Comparison of ENCODE assay signal across 7 cellular contexts in the genomic region with DNA sequence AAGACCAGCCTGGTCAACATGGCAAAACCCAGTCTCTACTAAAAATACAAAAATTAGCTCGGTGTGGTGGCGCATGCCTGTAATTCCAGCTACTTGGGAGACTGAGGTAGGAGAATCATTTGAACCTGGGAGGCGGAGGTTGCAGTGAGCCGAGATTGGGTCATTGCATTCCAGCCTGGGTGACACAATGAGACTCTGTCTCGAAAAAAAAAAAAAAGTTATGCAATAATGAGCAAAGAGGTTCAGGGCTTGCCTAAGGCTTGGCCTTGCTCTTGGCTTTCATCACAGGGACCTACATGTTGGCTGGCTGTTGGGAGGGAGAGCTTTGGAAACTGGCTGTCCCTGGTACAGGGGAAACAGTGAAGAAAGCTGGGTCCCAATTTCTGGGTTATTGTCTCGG. TPM values are rescaled to one million over a fixed set of nuclear protein-coding genes. Genes with fewer than 3 reads are reported as not detected.
DNase-seq lines count a peak whose midpoint lies in the region; ATAC-seq and TF ChIP-seq lines count a peak whose summit lies in the region.
"Not testable (repeated sequence)": the region's sequence is repeated elsewhere in the genome, so short reads cannot be mapped to it uniquely, and the experiment has no call there.

No MANE protein-coding gene starts in this region.

- not testable (repeated sequence) for H3K27me3 ChIP-seq in mammary epithelial cell (ENCODE audit: insufficient read depth, low read length); psoas muscle (ENCODE audit: insufficient read depth in 3 of 3, low read length in 2 of 3)

- ATAC-seq in psoas muscle, result peak; percentile 4 to 55 (median 39)

- peaks cover 16% of the 10 kb centered on the region for H3K4me1 ChIP-seq in mammary epithelial cell (ENCODE audit: insufficient read depth, low read length)
- not testable (repeated sequence) for H3K4me1 ChIP-seq in psoas muscle

- H3K4me1 Mint-ChIP-seq in CD14-positive monocyte, result peaks cover 59% of the 10 kb centered on the region

- H3K36me3 Mint-ChIP-seq in CD14-positive monocyte, result not testable (repeated sequence)

- H4K20me1 ChIP-seq in mammary epithelial cell (ENCODE audit: insufficient read depth, low read length), result not testable (repeated sequence)

- H3K9ac ChIP-seq in mammary epithelial cell (ENCODE audit: insufficient read depth, low read length), result not testable (repeated sequence)

- in situ Hi-C loops in mammary epithelial cell (cut with MboI; ENCODE audit: low sequenced_read_pairs in 2 of 2), result loop anchor here in 1 of 2 donors (25.0 kb wide), 1 partner anchor 660 kb away; no protein-coding TSS in a partner anchor

- H3K79me2 ChIP-seq in mammary epithelial cell (ENCODE audit: insufficient read depth, low read length), result not testable (repeated sequence)

- H3K4me3 ChIP-seq in mammary epithelial cell (replicated peaks in 1 of 3; ENCODE audit: insufficient read depth in 1 of 3, low read depth in 2 of 3, low read length in 3 of 3); fibroblast of pulmonary artery (replicated peaks; ENCODE audit: low read depth, low read length); psoas muscle: not testable (repeated sequence)

- H3K9me3 ChIP-seq in mammary epithelial cell (replicated peaks; ENCODE audit: insufficient read depth, low read length); psoas muscle: not testable (repeated sequence)

- H3K36me3 ChIP-seq in mammary epithelial cell (ENCODE audit: insufficient read depth, low read length); psoas muscle (ENCODE audit: insufficient read depth in 1 of 2, low read depth in 1 of 2): not testable (repeated sequence)

- H2AFZ ChIP-seq in mammary epithelial cell (ENCODE audit: low read depth, low read length), result peak overlapping the region; percentile 48

- not testable (repeated sequence) for H3K9me3 Mint-ChIP-seq in CD14-positive monocyte

- dilution Hi-C loops in mammary epithelial cell (cut with HindIII; ENCODE audit: low sequenced_read_pairs), result not testable (repeated sequence)

- H3K4me2 ChIP-seq in mammary epithelial cell (ENCODE audit: insufficient read depth, low read depth, low read length), result not testable (repeated sequence)

- intact Hi-C loops in CD14-positive monocyte (cut with micrococcal nuclease) (loop anchor here in 1 of 2 donors (5.0 kb wide), 1 partner anchor 35 kb away; no protein-coding TSS in a partner anchor), psoas muscle (cut with DNase I) (loop anchor here in 1 of 2 donors (10.0 kb wide), 1 partner anchor 157 kb away; no protein-coding TSS in a partner anchor)
- intact Hi-C loops in mammary epithelial cell (cut with micrococcal nuclease), result not testable (repeated sequence)

- not testable (repeated sequence) for H3K4me3 Mint-ChIP-seq in CD14-positive monocyte

- peak overlapping the region; percentile 79 to 94 (median 91) for H3K27ac Mint-ChIP-seq in CD14-positive monocyte

- not testable (repeated sequence) for H3K27me3 Mint-ChIP-seq in CD14-positive monocyte (ENCODE audit: low read depth in 3 of 3)

- 24% methylated on average over 5 of the region's 6 CpGs for WGBS in mammary epithelial cell (ENCODE audit: low coverage, missing lambda C conversion rate)
- WGBS in psoas muscle, 3 donors, result 66 to 87% (median 78%) methylated on average over 5 to 6 of the region's 6 CpGs

- CTCF ChIA-PET in mammary epithelial cell (lab: Charles Lee; ENCODE audit: low non-redundant PET), result not testable (repeated sequence)

- DNase-seq in CD14-positive monocyte (ENCODE audit: low spot score) (peak; percentile 69), LHCN-M2 (ENCODE audit: low read depth) (peak; percentile 29), SIG-M5 treated with dmso at 0.1 percent for 504 hours (lab: John Stamatoyannopoulos, UW; ENCODE audit: unreplicated experiment) (peak; percentile 96), mammary epithelial cell (peak; percentile 70), fibroblast of pulmonary artery (ENCODE audit: low read depth) (peak; percentile 75), iris pigment epithelial cell (ENCODE audit: low read depth) (peak; percentile 77), psoas muscle (peak; percentile 65 to 78)

- not testable (repeated sequence) for BruUV-seq in mammary epithelial cell (replicated peaks; lab: Mats Ljungman, UMichigan)

- H3K27ac ChIP-seq in mammary epithelial cell (ENCODE audit: insufficient read depth, low read depth, low read length), result not testable (repeated sequence)
- H3K27ac ChIP-seq in psoas muscle, result peak overlapping the region; percentile 36

- not testable (repeated sequence) for TF ChIP-seq CTCF in CD14-positive monocyte (IDR thresholded peaks at IDR 0.05); mammary epithelial cell (conservative IDR thresholded peaks at IDR 0.05 in 1 of 2, IDR thresholded peaks at IDR 0.05 in 1 of 2; ENCODE audit: extremely low read depth in 1 of 2, insufficient read depth in 1 of 2, low read depth in 1 of 2, low read length in 2 of 2); fibroblast of pulmonary artery (IDR thresholded peaks at IDR 0.05; ENCODE audit: low read length, missing control alignments); psoas muscle (IDR thresholded peaks at IDR 0.05)

RNA-seq across cellular contexts. Expression of a gene that starts 19.8 kb away (rescaled TPM):
- 10 to 100 TPM; 23.8 to 24.8 TPM for polyA plus RNA-seq in CD14-positive monocyte
- 19.8 and 29.0 TPM in 2 replicates for total RNA-seq in LHCN-M2 (2014; rRNA removed)
- polyA plus RNA-seq in LHCN-M2 (2012), result 20.2 TPM
- 1 to 10 TPM; 1.5 to 3.5 TPM for total RNA-seq in mammary epithelial cell
- 2.0 TPM for polyA plus RNA-seq in mammary epithelial cell
- 8.4 TPM for polyA minus RNA-seq in mammary epithelial cell
- 1 to 10 TPM; 5.4 to 6.5 (median 6.0) TPM for total RNA-seq in psoas muscle
- 1 to 10 TPM; 1.8 to 2.4 (median 2.3) TPM for polyA plus RNA-seq in psoas muscle

RNA-seq across cellular contexts. Expression of a gene that starts 40.2 kb away (rescaled TPM):
- polyA plus RNA-seq in CD14-positive monocyte (1 to 10 TPM; 2.5 to 2.9 TPM), mammary epithelial cell (4.0 TPM), psoas muscle (10 to 100 TPM in 2 of 3 donors, 1 to 10 TPM in 1; 8.2 to 69.5 (median 62.7) TPM)
- total RNA-seq in LHCN-M2 (2014; rRNA removed) (5.0 and 11.6 TPM in 2 replicates), mammary epithelial cell (1 to 10 TPM; 2.8 to 7.7 TPM), psoas muscle (10 to 100 TPM; 13.7 to 47.1 (median 33.4) TPM)
- polyA plus RNA-seq in LHCN-M2 (2012), result 6.6 TPM
- not detected for polyA minus RNA-seq in mammary epithelial cell

RNA-seq across cellular contexts. Expression of a gene that starts 53.6 kb away (rescaled TPM):
- polyA plus RNA-seq in CD14-positive monocyte (1 to 10 TPM; 2.2 to 2.5 TPM), mammary epithelial cell (16.7 TPM), psoas muscle (100 to 1,000 TPM in 1 of 3 donors, 10 to 100 TPM in 1, 1 to 10 TPM in 1; 9.5 to 127 (median 22.0) TPM)
- total RNA-seq in LHCN-M2 (2014; rRNA removed) (7.2 and 11.1 TPM in 2 replicates), mammary epithelial cell (10 to 100 TPM; 20.5 to 35.2 TPM), psoas muscle (10 to 100 TPM; 21.3 to 52.2 (median 31.5) TPM)
- polyA plus RNA-seq in LHCN-M2 (2012), result 18.9 TPM
- 12.4 TPM for polyA minus RNA-seq in mammary epithelial cell

Comparison
In these comparisons a context has a peak if more than half of its experiments do, and no peak if none do; other contexts are left out.
1. DNase-seq: peak in every context shown above with its lines; median percentile 96 in SIG-M5 treated with dmso at 0.1 percent for 504 hours; 77 in iris pigment epithelial cell; 75 in fibroblast of pulmonary artery; 72 in psoas muscle; 70 in mammary epithelial cell; 69 in CD14-positive monocyte; 29 in LHCN-M2.